In the genomic region with DNA sequence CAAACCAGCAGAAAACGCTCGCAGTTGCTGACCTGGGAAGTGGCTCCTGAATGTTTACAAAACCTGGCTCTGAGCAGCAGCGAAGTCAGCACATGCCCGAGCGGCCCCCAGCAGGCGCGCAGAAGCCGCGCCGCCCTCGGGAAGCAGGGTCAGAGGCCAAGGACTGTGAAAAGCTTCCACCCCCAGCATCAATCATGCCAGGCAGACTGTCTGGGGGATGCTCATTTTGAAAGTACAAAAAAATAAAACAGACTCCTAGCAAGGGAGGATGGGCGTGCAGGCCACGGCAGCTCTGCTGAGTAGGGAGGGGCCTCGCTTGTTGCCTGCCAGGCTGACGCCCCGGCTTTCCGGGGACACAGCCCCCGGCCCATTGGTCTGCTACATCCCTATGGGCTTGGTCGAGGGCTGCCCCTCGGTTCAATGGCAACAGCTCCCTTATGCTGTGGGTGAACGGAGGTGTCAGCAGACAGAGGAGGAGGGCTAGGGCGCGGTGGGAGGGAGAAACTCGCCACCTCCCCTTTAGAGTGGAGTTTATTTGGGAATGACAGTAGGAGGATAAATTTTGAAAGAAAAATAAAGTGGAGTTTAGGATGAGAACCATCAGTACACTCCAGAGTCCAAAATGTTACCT, we compare ENCODE assay signal across 8 cellular contexts. TPM values are rescaled to one million over a fixed set of nuclear protein-coding genes. Genes with fewer than 3 reads are reported as not detected.
DNase-seq lines count a peak whose midpoint lies in the region; ATAC-seq, FAIRE-seq and TF ChIP-seq lines count a peak whose summit lies in the region.

No MANE protein-coding gene starts in this region.

- FAIRE-seq in HepG2 (lab: Jason Lieb, UNC): peak; percentile 90

- peak overlapping the region; percentile 82 for H3K27ac ChIP-seq in CD8-positive, alpha-beta T cell (ENCODE audit: low read depth, low read length)
- H3K27ac ChIP-seq in HepG2 (ENCODE audit: extremely low read length, insufficient read depth, low read length): peak overlapping the region; percentile 66

- TF ChIP-seq CTCF in CD8-positive, alpha-beta T cell (IDR thresholded peaks at IDR 0.05): no peak
- peak; percentile 27; the same call in 1 of the 2 replicates for TF ChIP-seq CTCF in HepG2 (CRISPR knock-in tag; IDR thresholded peaks at IDR 0.05)

- H3K27ac Mint-ChIP-seq in CD8-positive, alpha-beta T cell: peak overlapping the region; percentile 99
- H3K27ac Mint-ChIP-seq in activated T-cell treated with anti-CD3 and anti-CD28 coated beads, Interleukin-2, amount 50 U/mL, for 72 hours: peak overlapping the region; percentile 82
- H3K27ac Mint-ChIP-seq in stimulated activated effector memory CD8-positive, alpha-beta T cell treated with anti-CD3 and anti-CD28 coated beads, Interleukin-12 subunit alpha, Interleukin-12 subunit beta, amount 100 ng/mL, for 72 hours: peak overlapping the region; percentile 95

- DNase-seq in CD8-positive, alpha-beta T cell: peak in 6 of 7 experiments; percentile 24 to 74 (median 60)
- DNase-seq in NCI-H1417 treated with DMSO at 0.1 percent for 48 hours (lab: John Stamatoyannopoulos, UW): peak; percentile 10
- DNase-seq in activated T-cell treated with anti-CD3 and anti-CD28 coated beads, Interleukin-2, amount 50 U/mL, for 72 hours: peak; percentile 63 to 68
- DNase-seq in HepG2 (ENCODE audit: low spot score): peak; percentile 76
- peak in 1 of 2 donors; percentile 73 for DNase-seq in stimulated activated effector memory CD8-positive, alpha-beta T cell treated with anti-CD3 and anti-CD28 coated beads, Interleukin-12 subunit alpha, Interleukin-12 subunit beta, amount 100 ng/mL, for 72 hours (ENCODE audit: low spot score in 2 of 2)
- no peak for DNase-seq in occipital lobe (lab: John Stamatoyannopoulos, UW)
- DNase-seq in NCI-H2029 (lab: John Stamatoyannopoulos, UW): no peak

- in situ Hi-C loops in HepG2 (cut with HindIII; ENCODE audit: extremely low pct_ligation_motif_present, low pct_unique_long_range_greater_than_20kb): no loop called here

- H3K79me2 ChIP-seq in HepG2 (ENCODE audit: insufficient read depth, low read length): no peaks in the 10 kb centered on the region

- peak overlapping the region; percentile 85 for H3K4me3 Mint-ChIP-seq in CD8-positive, alpha-beta T cell
- H3K4me3 Mint-ChIP-seq in activated T-cell treated with anti-CD3 and anti-CD28 coated beads, Interleukin-2, amount 50 U/mL, for 72 hours: peak overlapping the region; percentile 80 to 86
- H3K4me3 Mint-ChIP-seq in stimulated activated effector memory CD8-positive, alpha-beta T cell treated with anti-CD3 and anti-CD28 coated beads, Interleukin-12 subunit alpha, Interleukin-12 subunit beta, amount 100 ng/mL, for 72 hours: peak overlapping the region; percentile 78

- no peaks in the 10 kb centered on the region for H4K20me1 ChIP-seq in HepG2 (ENCODE audit: insufficient read depth, low read length)

- WGBS in HepG2 (ENCODE audit: low lambda C conversion rate): 27% methylated on average over 22 of the region's 24 CpGs

- no peaks in the 10 kb centered on the region for H3K9me3 ChIP-seq in CD8-positive, alpha-beta T cell (ENCODE audit: low read length)
- no peaks in the 10 kb centered on the region for H3K9me3 ChIP-seq in HepG2 (ENCODE audit: low read length)

- no peaks in the 10 kb centered on the region for H3K27me3 Mint-ChIP-seq in CD8-positive, alpha-beta T cell (ENCODE audit: low read depth)
- no peaks in the 10 kb centered on the region for H3K27me3 Mint-ChIP-seq in activated T-cell treated with anti-CD3 and anti-CD28 coated beads, Interleukin-2, amount 50 U/mL, for 72 hours (ENCODE audit: low read depth)

- intact Hi-C loops in CD8-positive, alpha-beta T cell (cut with DNase I, micrococcal nuclease): loop anchor here (1.0 to 5.0 kb wide), 3 partner anchors 37 to 135 kb away; a partner anchor contains a TSS
- intact Hi-C loops in HepG2 (cut with micrococcal nuclease; ENCODE audit: unreplicated experiment): loop anchor here (5.0 kb wide), 1 partner anchor 70 kb away; no protein-coding TSS in a partner anchor

- no peak for TF ChIP-seq RAD21 in HepG2 (CRISPR knock-in tag; IDR thresholded peaks at IDR 0.05)

- TF ChIP-seq EP300 in HepG2 (IDR thresholded peaks at IDR 0.05; ENCODE audit: low read depth in 2 of 2, low read length in 2 of 2): peak in 1 of 2 experiments; percentile 60; a peak in 2 of 4 replicates
- peak; percentile 51; the same call in 1 of the 2 replicates for TF ChIP-seq EP300 in HepG2 (CRISPR knock-in tag; IDR thresholded peaks at IDR 0.05; ENCODE audit: borderline replicate concordance)

- no peaks in the 10 kb centered on the region for H3K36me3 ChIP-seq in CD8-positive, alpha-beta T cell (ENCODE audit: insufficient read depth, low read length)
- peaks cover 2 to 7% of the 10 kb centered on the region in 2 experiments; a peak in 3 of 5 replicates for H3K36me3 ChIP-seq in HepG2 (replicated peaks in 1 of 2; ENCODE audit: control insufficient read depth in 1 of 2, insufficient read depth in 2 of 2, low read length in 2 of 2)

- 0 out of 2 replicates have a peak overlapping the region, but pooled peaks have one; percentile 42 for H3K4me2 ChIP-seq in HepG2 (ENCODE audit: low read depth, low read length)

- no TSS peak for BruUV-seq in HepG2 (replicated peaks; lab: Mats Ljungman, UMichigan)

- no peak for TF ChIP-seq POLR2A in HepG2 (IDR thresholded peaks at IDR 0.05; ENCODE audit: insufficient read depth in 1 of 2, low read depth in 2 of 2, low read length in 2 of 2)

- H3K36me3 Mint-ChIP-seq in CD8-positive, alpha-beta T cell: peaks cover 7% of the 10 kb centered on the region
- H3K36me3 Mint-ChIP-seq in activated T-cell treated with anti-CD3 and anti-CD28 coated beads, Interleukin-2, amount 50 U/mL, for 72 hours (ENCODE audit: insufficient read depth in 2 of 2): no peaks in the 10 kb centered on the region
- no peaks in the 10 kb centered on the region for H3K36me3 Mint-ChIP-seq in stimulated activated effector memory CD8-positive, alpha-beta T cell treated with anti-CD3 and anti-CD28 coated beads, Interleukin-12 subunit alpha, Interleukin-12 subunit beta, amount 100 ng/mL, for 72 hours

- POLR2A ChIA-PET in CD8-positive, alpha-beta T cell (lab: Charles Lee): interaction anchor here (0.7 to 2.0 kb wide), 7 partner anchors 11 to 40 kb away, joined by 3 to 32 read pairs (median 4); a partner anchor contains a TSS
- POLR2A ChIA-PET in HepG2 (lab: Yijun Ruan, JAX): interaction anchor here (0.6 to 1.9 kb wide), 4 partner anchors 9 to 186 kb away, joined by 3 to 10 read pairs (median 7); no protein-coding TSS in a partner anchor

- H3K27me3 ChIP-seq in CD8-positive, alpha-beta T cell (ENCODE audit: insufficient read depth, low read length): no peaks in the 10 kb centered on the region
- H3K27me3 ChIP-seq in HepG2 (ENCODE audit: control insufficient read depth in 1 of 2, insufficient read depth in 2 of 2, low read length in 2 of 2): no peaks in the 10 kb centered on the region

- H2AFZ ChIP-seq in HepG2 (ENCODE audit: low read length): no peak overlapping the region

- peak; percentile 51 for ATAC-seq in CD8-positive, alpha-beta T cell
- ATAC-seq in activated T-cell treated with anti-CD3 and anti-CD28 coated beads, Interleukin-2, amount 50 U/mL, for 72 hours (replicated peaks in 1 of 2): peak; percentile 78 to 80
- peak; percentile 80 for ATAC-seq in HepG2
- ATAC-seq in stimulated activated effector memory CD8-positive, alpha-beta T cell treated with anti-CD3 and anti-CD28 coated beads, Interleukin-12 subunit alpha, Interleukin-12 subunit beta, amount 100 ng/mL, for 72 hours: peak; percentile 80
- no peak for ATAC-seq in GM18909 (IDR thresholded peaks at IDR 0.05; ENCODE audit: poor library complexity, unreplicated experiment)

- H3K4me3 ChIP-seq in CD8-positive, alpha-beta T cell (ENCODE audit: low read depth, low read length): peak overlapping the region; percentile 55
- H3K4me3 ChIP-seq in HepG2 (replicated peaks in 1 of 3; ENCODE audit: insufficient read depth in 1 of 3, low read depth in 2 of 3, low read length in 3 of 3): no peak overlapping the region

- CTCF ChIA-PET in CD8-positive, alpha-beta T cell (lab: Charles Lee): interaction anchor here (0.6 to 4.2 kb wide), 5 partner anchors 10 to 161 kb away, joined by 3 to 22 read pairs (median 17); a partner anchor contains a TSS
- CTCF ChIA-PET in HepG2 (lab: Yijun Ruan, JAX; ENCODE audit: low intra/inter-chr PET ratio, low total read pairs): no interaction called here

- H3K4me1 ChIP-seq in CD8-positive, alpha-beta T cell (ENCODE audit: insufficient read depth, low read length): peaks cover 88% of the 10 kb centered on the region
- peaks cover 32% of the 10 kb centered on the region for H3K4me1 ChIP-seq in HepG2 (ENCODE audit: insufficient read depth, low read length)

- peaks cover 89% of the 10 kb centered on the region for H3K4me1 Mint-ChIP-seq in CD8-positive, alpha-beta T cell (ENCODE audit: low read depth)
- peaks cover 77% of the 10 kb centered on the region for H3K4me1 Mint-ChIP-seq in activated T-cell treated with anti-CD3 and anti-CD28 coated beads, Interleukin-2, amount 50 U/mL, for 72 hours (ENCODE audit: low read depth)
- peaks cover 25% of the 10 kb centered on the region for H3K4me1 Mint-ChIP-seq in stimulated activated effector memory CD8-positive, alpha-beta T cell treated with anti-CD3 and anti-CD28 coated beads, Interleukin-12 subunit alpha, Interleukin-12 subunit beta, amount 100 ng/mL, for 72 hours

- no peaks in the 10 kb centered on the region for H3K9me3 Mint-ChIP-seq in CD8-positive, alpha-beta T cell
- no peaks in the 10 kb centered on the region for H3K9me3 Mint-ChIP-seq in activated T-cell treated with anti-CD3 and anti-CD28 coated beads, Interleukin-2, amount 50 U/mL, for 72 hours
- H3K9me3 Mint-ChIP-seq in stimulated activated effector memory CD8-positive, alpha-beta T cell treated with anti-CD3 and anti-CD28 coated beads, Interleukin-12 subunit alpha, Interleukin-12 subunit beta, amount 100 ng/mL, for 72 hours: no peaks in the 10 kb centered on the region

- no peak overlapping the region for H3K9ac ChIP-seq in HepG2 (ENCODE audit: insufficient read depth, low read depth, low read length)

RNA-seq across cellular contexts. Expression of a gene that starts 37.7 kb away (rescaled TPM):
- total RNA-seq in CD8-positive, alpha-beta T cell: 1 to 10 TPM; 5.8 to 6.9 TPM
- total RNA-seq in activated T-cell treated with anti-CD3 and anti-CD28 coated beads, Interleukin-2, amount 50 U/mL, for 72 hours: 10 to 100 TPM; 13.9 to 20.5 TPM
- total RNA-seq in HepG2 (2016; rRNA removed; fragmentation: Illumina TruSeq; extraction: Trizol) (7.4 and 7.7 TPM in 2 replicates), occipital lobe (2.7 TPM)
- total RNA-seq in HepG2 (2016; cell fraction: cytosol; rRNA removed; fragmentation: Illumina TruSeq; extraction: Trizol; ENCODE audit: low read depth): 2.1 and 3.2 TPM in 2 replicates
- 7.8 and 8.7 TPM in 2 replicates for total RNA-seq in HepG2 (2016; cell fraction: insoluble cytoplasmic fraction; rRNA removed; fragmentation: Illumina TruSeq; extraction: Trizol)
- total RNA-seq in HepG2 (2016; cell fraction: membrane; rRNA removed; fragmentation: Illumina TruSeq; extraction: Trizol): 4.1 and 4.4 TPM in 2 replicates
- 4.8 and 5.3 TPM in 2 replicates for total RNA-seq in HepG2 (2016; cell fraction: nucleus; rRNA removed; fragmentation: Illumina TruSeq; extraction: Trizol)
- polyA plus RNA-seq in HepG2 (2011; rRNA removed): 2.1 and 2.5 TPM in 2 replicates
- 1.7 and 3.9 TPM in 2 replicates for polyA plus RNA-seq in HepG2 (2011; cell fraction: cytosol; rRNA removed)
- 4.7 and 6.8 TPM in 2 replicates for polyA plus RNA-seq in HepG2 (2011; cell fraction: nucleus; rRNA removed)
- polyA plus RNA-seq in HepG2 (2012): 2.4 and 4.1 TPM in 2 replicates
- polyA plus RNA-seq in HepG2 (2016; cell fraction: cytosol; fragmentation: Illumina TruSeq; extraction: Trizol; ENCODE audit: low read depth): 1.7 and 2.3 TPM in 2 replicates
- 5.9 and 6.5 TPM in 2 replicates for polyA plus RNA-seq in HepG2 (2016; cell fraction: insoluble cytoplasmic fraction; fragmentation: Illumina TruSeq; extraction: Trizol; ENCODE audit: low read depth)
- polyA plus RNA-seq in HepG2 (2016; cell fraction: membrane; fragmentation: Illumina TruSeq; extraction: Trizol; ENCODE audit: low read depth): 2.8 and 3.1 TPM in 2 replicates
- polyA plus RNA-seq in HepG2 (2016; cell fraction: nucleus; fragmentation: Illumina TruSeq; extraction: Trizol; ENCODE audit: insufficient read depth, low read depth): 4.2 and 7.0 TPM in 2 replicates
- polyA minus RNA-seq in HepG2 (2011; rRNA and poly(A)+ RNA removed; ENCODE audit: low replicate concordance): 2.4 and 4.9 TPM in 2 replicates
- 1.7 and 2.4 TPM in 2 replicates for polyA minus RNA-seq in HepG2 (2011; cell fraction: cytosol; rRNA and poly(A)+ RNA removed)
- 0.75 and 1.8 TPM in 2 replicates for polyA minus RNA-seq in HepG2 (2011; cell fraction: nucleus; rRNA and poly(A)+ RNA removed)

RNA-seq across cellular contexts. Expression of a gene that starts 37.7 kb away (rescaled TPM):
- total RNA-seq in CD8-positive, alpha-beta T cell: 10 to 100 TPM; 21.5 to 22.9 TPM
- total RNA-seq in activated T-cell treated with anti-CD3 and anti-CD28 coated beads, Interleukin-2, amount 50 U/mL, for 72 hours: 10 to 100 TPM; 15.0 to 16.3 TPM
- total RNA-seq in HepG2 (2016; rRNA removed; fragmentation: Illumina TruSeq; extraction: Trizol): 14.1 and 17.6 TPM in 2 replicates
- 2.4 and 2.6 TPM in 2 replicates for total RNA-seq in HepG2 (2016; cell fraction: cytosol; rRNA removed; fragmentation: Illumina TruSeq; extraction: Trizol; ENCODE audit: low read depth)
- 10.3 and 13.8 TPM in 2 replicates for total RNA-seq in HepG2 (2016; cell fraction: insoluble cytoplasmic fraction; rRNA removed; fragmentation: Illumina TruSeq; extraction: Trizol)
- total RNA-seq in HepG2 (2016; cell fraction: membrane; rRNA removed; fragmentation: Illumina TruSeq; extraction: Trizol): 6.4 and 6.7 TPM in 2 replicates
- total RNA-seq in HepG2 (2016; cell fraction: nucleus; rRNA removed; fragmentation: Illumina TruSeq; extraction: Trizol): 15.1 and 15.3 TPM in 2 replicates
- 15.8 and 18.2 TPM in 2 replicates for polyA plus RNA-seq in HepG2 (2011; rRNA removed)
- 8.3 and 9.5 TPM in 2 replicates for polyA plus RNA-seq in HepG2 (2011; cell fraction: cytosol; rRNA removed)
- 47.3 and 53.1 TPM in 2 replicates for polyA plus RNA-seq in HepG2 (2011; cell fraction: nucleus; rRNA removed)
- polyA plus RNA-seq in HepG2 (2012): 11.3 and 11.9 TPM in 2 replicates
- polyA plus RNA-seq in HepG2 (2016; cell fraction: cytosol; fragmentation: Illumina TruSeq; extraction: Trizol; ENCODE audit: low read depth): 1.3 and 1.5 TPM in 2 replicates
- polyA plus RNA-seq in HepG2 (2016; cell fraction: insoluble cytoplasmic fraction; fragmentation: Illumina TruSeq; extraction: Trizol; ENCODE audit: low read depth): 8.2 and 12.3 TPM in 2 replicates
- 2.5 and 3.1 TPM in 2 replicates for polyA plus RNA-seq in HepG2 (2016; cell fraction: membrane; fragmentation: Illumina TruSeq; extraction: Trizol; ENCODE audit: low read depth)
- 23.5 and 25.4 TPM in 2 replicates for polyA plus RNA-seq in HepG2 (2016; cell fraction: nucleus; fragmentation: Illumina TruSeq; extraction: Trizol; ENCODE audit: insufficient read depth, low read depth)
- 46.0 and 112 TPM in 2 replicates for polyA minus RNA-seq in HepG2 (2011; rRNA and poly(A)+ RNA removed; ENCODE audit: low replicate concordance)
- polyA minus RNA-seq in HepG2 (2011; cell fraction: cytosol; rRNA and poly(A)+ RNA removed): 8.4 and 10.0 TPM in 2 replicates
- polyA minus RNA-seq in HepG2 (2011; cell fraction: nucleus; rRNA and poly(A)+ RNA removed): 21.9 and 23.7 TPM in 2 replicates
- total RNA-seq in occipital lobe: 12.3 TPM

RNA-seq across cellular contexts. Expression of a gene that starts 49.2 kb away (rescaled TPM):
- 10 to 100 TPM; 10.5 to 11.0 TPM for total RNA-seq in CD8-positive, alpha-beta T cell
- 100 to 1,000 TPM in 1 of 2 donors, 10 to 100 TPM in 1; 97.4 to 101 TPM for total RNA-seq in activated T-cell treated with anti-CD3 and anti-CD28 coated beads, Interleukin-2, amount 50 U/mL, for 72 hours
- total RNA-seq in HepG2 (2016; rRNA removed; fragmentation: Illumina TruSeq; extraction: Trizol): 144 and 162 TPM in 2 replicates
- 44.0 and 61.5 TPM in 2 replicates for total RNA-seq in HepG2 (2016; cell fraction: cytosol; rRNA removed; fragmentation: Illumina TruSeq; extraction: Trizol; ENCODE audit: low read depth)
- 127 and 167 TPM in 2 replicates for total RNA-seq in HepG2 (2016; cell fraction: insoluble cytoplasmic fraction; rRNA removed; fragmentation: Illumina TruSeq; extraction: Trizol)
- 60.4 and 90.3 TPM in 2 replicates for total RNA-seq in HepG2 (2016; cell fraction: membrane; rRNA removed; fragmentation: Illumina TruSeq; extraction: Trizol)
- total RNA-seq in HepG2 (2016; cell fraction: nucleus; rRNA removed; fragmentation: Illumina TruSeq; extraction: Trizol): 92.2 and 95.4 TPM in 2 replicates
- 156 and 194 TPM in 2 replicates for polyA plus RNA-seq in HepG2 (2011; rRNA removed)
- polyA plus RNA-seq in HepG2 (2011; cell fraction: cytosol; rRNA removed): 185 and 260 TPM in 2 replicates
- 192 TPM in 2 replicates for polyA plus RNA-seq in HepG2 (2011; cell fraction: nucleus; rRNA removed)
- polyA plus RNA-seq in HepG2 (2012): 90.6 and 123 TPM in 2 replicates
- 59.9 and 87.6 TPM in 2 replicates for polyA plus RNA-seq in HepG2 (2016; cell fraction: cytosol; fragmentation: Illumina TruSeq; extraction: Trizol; ENCODE audit: low read depth)
- 139 and 159 TPM in 2 replicates for polyA plus RNA-seq in HepG2 (2016; cell fraction: insoluble cytoplasmic fraction; fragmentation: Illumina TruSeq; extraction: Trizol; ENCODE audit: low read depth)
- 62.3 and 85.6 TPM in 2 replicates for polyA plus RNA-seq in HepG2 (2016; cell fraction: membrane; fragmentation: Illumina TruSeq; extraction: Trizol; ENCODE audit: low read depth)
- 155 and 158 TPM in 2 replicates for polyA plus RNA-seq in HepG2 (2016; cell fraction: nucleus; fragmentation: Illumina TruSeq; extraction: Trizol; ENCODE audit: insufficient read depth, low read depth)
- 32.2 and 191 TPM in 2 replicates for polyA minus RNA-seq in HepG2 (2011; rRNA and poly(A)+ RNA removed; ENCODE audit: low replicate concordance)
- polyA minus RNA-seq in HepG2 (2011; cell fraction: cytosol; rRNA and poly(A)+ RNA removed): 76.6 and 84.9 TPM in 2 replicates
- 33.6 and 36.1 TPM in 2 replicates for polyA minus RNA-seq in HepG2 (2011; cell fraction: nucleus; rRNA and poly(A)+ RNA removed)
- 49.0 TPM for total RNA-seq in occipital lobe

RNA-seq across cellular contexts. Expression of a gene that starts 49.3 kb away (rescaled TPM):
- 10 to 100 TPM; 11.0 to 14.1 TPM for total RNA-seq in CD8-positive, alpha-beta T cell
- 10 to 100 TPM; 21.3 to 23.4 TPM for total RNA-seq in activated T-cell treated with anti-CD3 and anti-CD28 coated beads, Interleukin-2, amount 50 U/mL, for 72 hours
- total RNA-seq in HepG2 (2016; rRNA removed; fragmentation: Illumina TruSeq; extraction: Trizol): 16.4 and 18.6 TPM in 2 replicates
- 4.6 and 5.3 TPM in 2 replicates for total RNA-seq in HepG2 (2016; cell fraction: cytosol; rRNA removed; fragmentation: Illumina TruSeq; extraction: Trizol; ENCODE audit: low read depth)
- total RNA-seq in HepG2 (2016; cell fraction: insoluble cytoplasmic fraction; rRNA removed; fragmentation: Illumina TruSeq; extraction: Trizol): 16.6 and 20.5 TPM in 2 replicates
- total RNA-seq in HepG2 (2016; cell fraction: membrane; rRNA removed; fragmentation: Illumina TruSeq; extraction: Trizol): 7.4 and 8.1 TPM in 2 replicates
- 17.3 and 19.7 TPM in 2 replicates for total RNA-seq in HepG2 (2016; cell fraction: nucleus; rRNA removed; fragmentation: Illumina TruSeq; extraction: Trizol)
- polyA plus RNA-seq in HepG2 (2011; rRNA removed): 17.5 and 23.4 TPM in 2 replicates
- polyA plus RNA-seq in HepG2 (2011; cell fraction: cytosol; rRNA removed): 11.8 and 19.6 TPM in 2 replicates
- 74.7 and 94.3 TPM in 2 replicates for polyA plus RNA-seq in HepG2 (2011; cell fraction: nucleus; rRNA removed)
- polyA plus RNA-seq in HepG2 (2012): 11.2 and 13.2 TPM in 2 replicates
- polyA plus RNA-seq in HepG2 (2016; cell fraction: cytosol; fragmentation: Illumina TruSeq; extraction: Trizol; ENCODE audit: low read depth): 3.6 and 4.0 TPM in 2 replicates
- 17.8 and 20.1 TPM in 2 replicates for polyA plus RNA-seq in HepG2 (2016; cell fraction: insoluble cytoplasmic fraction; fragmentation: Illumina TruSeq; extraction: Trizol; ENCODE audit: low read depth)
- 5.9 and 6.5 TPM in 2 replicates for polyA plus RNA-seq in HepG2 (2016; cell fraction: membrane; fragmentation: Illumina TruSeq; extraction: Trizol; ENCODE audit: low read depth)
- polyA plus RNA-seq in HepG2 (2016; cell fraction: nucleus; fragmentation: Illumina TruSeq; extraction: Trizol; ENCODE audit: insufficient read depth, low read depth): 34.4 and 34.7 TPM in 2 replicates
- polyA minus RNA-seq in HepG2 (2011; rRNA and poly(A)+ RNA removed; ENCODE audit: low replicate concordance): 28.2 and 29.9 TPM in 2 replicates
- polyA minus RNA-seq in HepG2 (2011; cell fraction: cytosol; rRNA and poly(A)+ RNA removed): 10.6 and 12.9 TPM in 2 replicates
- 24.5 and 27.3 TPM in 2 replicates for polyA minus RNA-seq in HepG2 (2011; cell fraction: nucleus; rRNA and poly(A)+ RNA removed)
- 8.0 TPM for total RNA-seq in occipital lobe

Comparison
In these comparisons a context has a peak if more than half of its experiments do, and no peak if none do; other contexts are left out.
1. DNase-seq: peak in CD8-positive, alpha-beta T cell (6 of 7), NCI-H1417 treated with DMSO at 0.1 percent for 48 hours (single experiment), activated T-cell treated with anti-CD3 and anti-CD28 coated beads, Interleukin-2, amount 50 U/mL, for 72 hours (2 of 2) and HepG2 (single experiment); none in occipital lobe (single experiment) and NCI-H2029 (single experiment).
2. Peak in every context shown above with its lines, with median percentiles within 50 percentile points of each other: H3K27ac Mint-ChIP-seq and H3K4me3 Mint-ChIP-seq.